In the genomic region with DNA sequence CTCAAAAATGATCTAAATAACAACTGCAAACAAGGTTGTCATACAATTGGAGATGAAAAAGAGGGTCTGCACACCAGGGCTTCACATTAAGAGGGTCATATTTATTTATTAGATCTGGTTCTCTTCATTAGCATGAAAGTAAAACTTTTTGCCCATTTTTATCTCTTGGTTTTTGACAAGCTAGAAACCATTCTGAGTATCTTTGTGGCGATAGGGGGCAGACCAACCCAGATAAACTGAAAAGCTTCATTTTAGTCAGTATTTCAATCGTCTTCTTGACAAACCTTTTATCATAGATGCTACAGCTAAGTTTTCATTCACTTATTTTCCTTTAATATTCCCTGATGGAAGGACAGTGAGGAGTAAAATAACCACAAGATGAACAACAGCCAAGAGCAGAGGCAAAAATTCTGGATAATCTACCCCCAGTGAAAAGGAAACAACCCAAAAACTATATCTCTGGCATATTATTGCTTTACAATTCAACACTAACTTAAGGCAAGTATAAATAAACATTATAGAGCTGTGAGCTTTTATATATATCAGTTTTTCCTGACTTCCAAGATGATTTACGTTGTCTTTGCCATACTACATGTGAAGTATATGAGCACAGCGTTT, we compare ENCODE assay signal across 8 cellular contexts. TPM values are rescaled to one million over a fixed set of nuclear protein-coding genes. Genes with fewer than 3 reads are reported as not detected.
DNase-seq lines count a peak whose midpoint lies in the region; ATAC-seq lines count a peak whose summit lies in the region.

No MANE protein-coding gene starts in this region.

- no peak for ATAC-seq in left cardiac atrium

- DNase-seq in EH (ENCODE audit: low read depth), result peak; percentile 40
- DNase-seq in Jurkat, Clone E6-1 (ENCODE audit: low read depth, low spot score), result peak; percentile 54
- peak; percentile 73 for DNase-seq in activated effector memory CD4-positive, alpha-beta T cell treated with anti-CD3 and anti-CD28 coated beads, Interleukin-2, amount 50 U/mL, for 16 hours
- DNase-seq in iPS-NIHi11 (ENCODE audit: low spot score), result peak; percentile 14
- peak; percentile 18 for DNase-seq in stimulated activated CD8-positive, alpha-beta memory T cell treated with anti-CD3 and anti-CD28 coated beads, Interleukin-7, amount 100 ng/mL, for 24 hours (ENCODE audit: low read depth)
- DNase-seq in SIG-M5 treated with dmso at 0.1 percent for 504 hours (lab: John Stamatoyannopoulos, UW; ENCODE audit: unreplicated experiment), result no peak
- no peak for DNase-seq in left cardiac atrium
- DNase-seq in NOMO-1 (lab: John Stamatoyannopoulos, UW; ENCODE audit: unreplicated experiment in 2 of 2), result no peak

- H3K4me3 ChIP-seq in Jurkat, Clone E6-1 (ENCODE audit: low read length), result no peak overlapping the region

- intact Hi-C loops in left cardiac atrium (cut with DNase I), result no loop called here

RNA-seq across cellular contexts. Expression of a gene that starts 45.2 kb away (rescaled TPM):
- 23.4 TPM for polyA plus RNA-seq in Jurkat, Clone E6-1 (2012; ENCODE audit: insufficient read depth, insufficient read length)
- total RNA-seq in left cardiac atrium, result under 1 TPM; 0.63 to 0.97 TPM

Comparison
In these comparisons a context has a peak if more than half of its experiments do, and no peak if none do; other contexts are left out.
1. DNase-seq: peak in EH (single experiment), Jurkat, Clone E6-1 (single experiment), activated effector memory CD4-positive, alpha-beta T cell treated with anti-CD3 and anti-CD28 coated beads, Interleukin-2, amount 50 U/mL, for 16 hours (single experiment), iPS-NIHi11 (single experiment) and stimulated activated CD8-positive, alpha-beta memory T cell treated with anti-CD3 and anti-CD28 coated beads, Interleukin-7, amount 100 ng/mL, for 24 hours (single experiment); none in SIG-M5 treated with dmso at 0.1 percent for 504 hours (single experiment), left cardiac atrium (single experiment) and NOMO-1 (0 of 2).